8 cellular contexts compared by ENCODE assay signal in genomic region chr2:28566441-28567075, GRCh38.
DNase-seq lines count a peak whose midpoint lies in the region; ATAC-seq lines count a peak whose summit lies in the region.

No MANE protein-coding gene starts in this region.

- DNase-seq in AG08396 (ENCODE audit: low spot score) (peak; percentile 94), NCI-H2227 treated with DMSO at 0.1 percent for 48 hours (lab: John Stamatoyannopoulos, UW) (peak; percentile 92), islet precursor cell (peak; percentile 89)
- peak; percentile 83 for DNase-seq in activated CD4-positive, CD25-positive, alpha-beta regulatory T cell treated with anti-CD3 and anti-CD28 coated beads, Interleukin-2, amount 50 U/mL, for 16 hours (ENCODE audit: low read depth, low spot score)
- DNase-seq in central memory CD4-positive, alpha-beta T cell = peak; percentile 85
- peak; percentile 90 for DNase-seq in stimulated activated CD4-positive, alpha-beta T cell treated with anti-CD3 and anti-CD28 coated beads, Interleukin-12 subunit alpha, Interleukin-12 subunit beta, amount 100 ng/mL, for 4 hours

- ATAC-seq in GM18907 (IDR thresholded peaks at IDR 0.05; ENCODE audit: unreplicated experiment) = peak; percentile 96
- peak; percentile 92 for ATAC-seq in HG03159 (IDR thresholded peaks at IDR 0.05; ENCODE audit: unreplicated experiment)

Comparison
In these comparisons a context has a peak if more than half of its experiments do, and no peak if none do; other contexts are left out.
1. Peak in every context shown above with its lines: DNase-seq and ATAC-seq.